ENCODE assay signal across 1 cellular context in the genomic region with DNA sequence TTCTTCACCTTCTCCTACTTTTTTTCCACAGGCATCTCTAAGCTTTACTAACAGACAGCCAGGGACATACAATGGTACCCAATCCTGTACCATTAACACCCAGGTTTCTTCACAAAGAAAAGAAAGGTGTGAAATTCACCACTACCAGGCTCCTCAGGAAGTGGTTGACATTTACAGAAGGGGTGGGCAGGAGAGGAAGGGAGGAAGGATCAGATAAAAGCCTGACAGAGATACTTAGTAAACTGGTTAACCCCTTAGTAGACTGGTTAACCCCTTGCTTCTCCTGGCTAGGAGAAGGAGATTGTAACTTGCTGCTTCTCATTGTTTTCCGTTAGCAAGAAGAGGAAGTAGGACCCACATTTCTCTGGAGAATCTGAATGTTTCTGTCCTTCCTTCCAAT.
TF ChIP-seq lines count a peak whose summit lies in the region.

No MANE protein-coding gene starts in this region.

TF ChIP-seq in HCT116, 20 proteins besides CTCF, POLR2A, EP300 and RAD21 (continued from another document):
- no peak for TF ChIP-seq TCF7L2 (IDR thresholded peaks at IDR 0.05; ENCODE audit: borderline replicate concordance, extremely low read depth, insufficient read depth, insufficient read length)
- TF ChIP-seq POLR2AphosphoS5 (IDR thresholded peaks at IDR 0.05; ENCODE audit: low read depth, low read length), result no peak
- no peak for TF ChIP-seq EGR1 (IDR thresholded peaks at IDR 0.05; ENCODE audit: low read depth)
- TF ChIP-seq YY1 (IDR thresholded peaks at IDR 0.05; ENCODE audit: extremely low read depth, insufficient replicate concordance, low read depth, low read length), result no peak
- no peak for TF ChIP-seq EZH2phosphoT487 (IDR thresholded peaks at IDR 0.05; ENCODE audit: borderline replicate concordance)
- TF ChIP-seq EZH2 (IDR thresholded peaks at IDR 0.05), result no peak
- TF ChIP-seq CEBPB (IDR thresholded peaks at IDR 0.05; ENCODE audit: low read depth), result no peak
- no peak for TF ChIP-seq ZNF274 (IDR thresholded peaks at IDR 0.05; ENCODE audit: low read depth, low read length)
TF ChIP-seq in HCT116: peak in this region for 0.
